In the genomic region with DNA sequence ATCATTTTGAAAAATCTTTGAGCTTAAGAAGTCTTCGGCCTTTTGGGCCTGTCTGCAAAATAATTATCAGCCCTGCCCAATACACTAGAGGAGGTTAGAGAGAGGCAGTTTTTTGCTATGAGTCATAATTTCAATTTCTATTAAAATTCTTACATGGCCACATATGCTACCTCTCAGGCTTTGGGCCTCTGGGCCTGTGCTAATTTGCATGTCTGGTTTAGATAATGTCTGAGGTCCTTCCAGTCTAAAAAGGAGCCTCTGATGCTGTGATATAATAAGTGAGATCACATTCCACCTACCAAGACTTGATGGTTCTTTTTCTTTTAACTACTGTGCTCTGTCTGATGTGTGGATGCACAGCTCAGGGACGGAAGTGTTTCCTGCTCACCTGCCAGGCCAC, we compare ENCODE assay signal across 11 cellular contexts.
DNase-seq lines count a peak whose midpoint lies in the region; ATAC-seq and TF ChIP-seq lines count a peak whose summit lies in the region.
"Had no signal": no experiment of that assay in that cellular context is flagged by ENCODE, and none has a peak within 500 bp of the region (broad histone marks: within the 10 kb centered on the region; RNA-seq: fewer than 3 reads in every experiment).

No MANE protein-coding gene starts in this region.

- peak; percentile 100 for ATAC-seq in GM18499 (IDR thresholded peaks at IDR 0.05; ENCODE audit: insufficient read depth, unreplicated experiment)
- peak; percentile 97 for ATAC-seq in GM21447 (IDR thresholded peaks at IDR 0.05; ENCODE audit: unreplicated experiment)
- peak; percentile 98 for ATAC-seq in HG03354 (IDR thresholded peaks at IDR 0.05; ENCODE audit: poor library complexity, severe bottlenecking, unreplicated experiment)
- ATAC-seq in foreskin keratinocyte = peak; percentile 52
- no peak for ATAC-seq in omental fat pad (ENCODE audit: low FRiP score)
- ATAC-seq: esophagus mucosa had no signal

- H3K27ac Mint-ChIP-seq in Caco-2 (ENCODE audit: unreplicated experiment) = no peak overlapping the region

- H3K4ac ChIP-seq in trophoblast cell (ENCODE audit: low read depth, low read length) = no peak overlapping the region

- H3K27ac ChIP-seq in foreskin keratinocyte = no peak overlapping the region
- H3K27ac ChIP-seq in trophoblast cell (ENCODE audit: low read depth, low read length) = no peak overlapping the region
- H3K27ac ChIP-seq: stomach had no signal

- no peak overlapping the region for H4K8ac ChIP-seq in trophoblast cell (ENCODE audit: low read depth, low read length)

- DNase-seq in foreskin keratinocyte = peak; percentile 31 to 54
- no peak for DNase-seq in omental fat pad (ENCODE audit: low spot score)
- no peak for DNase-seq in trophoblast cell
- no peak for DNase-seq in T-helper 9 cell
- DNase-seq in Caco-2 = no peak
- DNase-seq: NCI-H345, stomach had no signal

- no peak overlapping the region for H2BK12ac ChIP-seq in trophoblast cell (ENCODE audit: low read length)

- H3K9me3 Mint-ChIP-seq in Caco-2 (ENCODE audit: unreplicated experiment) = no peaks in the 10 kb centered on the region

- H3K4me3 ChIP-seq in trophoblast cell (ENCODE audit: low read depth, low read length) (no peak overlapping the region), Caco-2 (ENCODE audit: low read depth, low read length) (no peak overlapping the region)
- H3K4me3 ChIP-seq: stomach had no signal

- H3K27me3 ChIP-seq in foreskin keratinocyte = no peaks in the 10 kb centered on the region
- no peaks in the 10 kb centered on the region for H3K27me3 ChIP-seq in trophoblast cell (ENCODE audit: insufficient read depth, low read length)
- H3K27me3 ChIP-seq in Caco-2 (replicated peaks; ENCODE audit: control insufficient read depth, insufficient read depth, low read length) = no peaks in the 10 kb centered on the region
- H3K27me3 ChIP-seq: stomach had no signal

- no TSS peak for BruUV-seq in Caco-2 (replicated peaks; lab: Mats Ljungman, UMichigan)

- H3K4me1 ChIP-seq in foreskin keratinocyte (no peaks in the 10 kb centered on the region), trophoblast cell (ENCODE audit: control insufficient read depth in 1 of 2, insufficient read depth in 2 of 2, low read length in 2 of 2) (no peaks in the 10 kb centered on the region), Caco-2 (no peaks in the 10 kb centered on the region)
- H3K4me1 ChIP-seq: stomach had no signal

- no peaks in the 10 kb centered on the region for H3K79me2 ChIP-seq in trophoblast cell (ENCODE audit: control insufficient read depth, insufficient read depth, low read length, poor library complexity)

- TF ChIP-seq CTCF in foreskin keratinocyte (conservative IDR thresholded peaks at IDR 0.05) (no peak), omental fat pad (IDR thresholded peaks at IDR 0.05) (no peak), Caco-2 (IDR thresholded peaks at IDR 0.05; ENCODE audit: insufficient read depth in 1 of 2, low read depth in 1 of 2, low read length in 1 of 2, severe bottlenecking in 1 of 2, unreplicated experiment in 1 of 2) (no peak)

- CTCF ChIA-PET in Caco-2 (lab: Charles Lee) = no interaction called here

- H3K4me2 ChIP-seq in trophoblast cell (ENCODE audit: low read length) = no peak overlapping the region

- H3K79me1 ChIP-seq in trophoblast cell (ENCODE audit: low read length) = no peaks in the 10 kb centered on the region

- H2AK5ac ChIP-seq in trophoblast cell (ENCODE audit: low read length) = no peak overlapping the region

- intact Hi-C loops in Caco-2 (cut with micrococcal nuclease; ENCODE audit: unreplicated experiment) = no loop called here

- H3K36me3 Mint-ChIP-seq in Caco-2 (ENCODE audit: insufficient read depth, unreplicated experiment) = no peaks in the 10 kb centered on the region

- H3K36me3 ChIP-seq in trophoblast cell (ENCODE audit: control insufficient read depth in 1 of 2, insufficient read depth in 2 of 2, low read length in 2 of 2) (no peaks in the 10 kb centered on the region), Caco-2 (ENCODE audit: control insufficient read depth, insufficient read depth, low read length) (no peaks in the 10 kb centered on the region)

- H3K27me3 Mint-ChIP-seq in Caco-2 (ENCODE audit: insufficient read depth, unreplicated experiment) = peaks cover 24% of the 10 kb centered on the region

- no peak overlapping the region for H3K18ac ChIP-seq in trophoblast cell (ENCODE audit: low read length)

- no peak overlapping the region for H3K14ac ChIP-seq in trophoblast cell (ENCODE audit: low read length)

- H3K9me3 ChIP-seq in trophoblast cell (ENCODE audit: insufficient read depth, low read depth, low read length) (no peaks in the 10 kb centered on the region), Caco-2 (no peaks in the 10 kb centered on the region)
- H3K9me3 ChIP-seq: stomach had no signal

- no peak overlapping the region for H2AFZ ChIP-seq in trophoblast cell (ENCODE audit: insufficient read depth, low read length, poor library complexity)

- POLR2A ChIA-PET in Caco-2 (lab: Charles Lee) = no interaction called here

- no peak overlapping the region for H2BK5ac ChIP-seq in trophoblast cell (ENCODE audit: low read depth, low read length, poor library complexity)

- H4K91ac ChIP-seq in trophoblast cell (ENCODE audit: low read depth, low read length) = no peak overlapping the region

- H3K9ac ChIP-seq in trophoblast cell (ENCODE audit: low read length) = no peak overlapping the region

- H3K4me3 Mint-ChIP-seq in Caco-2 (ENCODE audit: unreplicated experiment) = no peak overlapping the region

- H3K4me1 Mint-ChIP-seq in Caco-2 (ENCODE audit: low read depth, unreplicated experiment) = no peaks in the 10 kb centered on the region

- no CpG with 5 or more reads among the region's 2 CpGs for WGBS in trophoblast cell (ENCODE audit: extremely low coverage, insufficient coverage, insufficient read length)

- H4K12ac ChIP-seq in trophoblast cell (ENCODE audit: low read depth, low read length) = no peak overlapping the region

- H2BK120ac ChIP-seq in trophoblast cell (ENCODE audit: insufficient read depth, low read length, poor library complexity) = no peak overlapping the region

- H3K23ac ChIP-seq in trophoblast cell (ENCODE audit: low read length) = no peak overlapping the region

Comparison
In these comparisons a context has a peak if more than half of its experiments do, and no peak if none do; other contexts are left out.
1. DNase-seq: peak in foreskin keratinocyte (2 of 2); none in omental fat pad (single experiment), trophoblast cell (0 of 2), T-helper 9 cell (single experiment) and Caco-2 (0 of 2).